1 cellular context compared by ENCODE assay signal in the genomic region with DNA sequence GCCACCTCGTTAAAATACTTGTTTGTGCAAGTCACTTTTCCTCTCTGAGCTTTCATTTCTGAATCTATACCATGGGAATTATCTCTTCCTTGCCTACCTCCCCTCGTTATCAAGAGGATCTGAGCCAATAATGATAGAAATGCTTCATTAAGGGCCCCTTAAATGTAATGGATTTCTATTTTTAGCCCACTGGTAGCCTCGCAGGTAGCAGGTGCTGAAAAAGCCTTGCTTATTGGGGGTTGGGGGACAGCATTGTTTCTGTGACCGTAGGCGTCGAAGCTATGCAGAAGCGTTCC.
TF ChIP-seq lines count a peak whose summit lies in the region.

No MANE protein-coding gene starts in this region.

TF ChIP-seq in GM12878, 131 proteins besides CTCF, POLR2A, EP300 and RAD21 (continued from another document):
- TF ChIP-seq, protein P1, sequence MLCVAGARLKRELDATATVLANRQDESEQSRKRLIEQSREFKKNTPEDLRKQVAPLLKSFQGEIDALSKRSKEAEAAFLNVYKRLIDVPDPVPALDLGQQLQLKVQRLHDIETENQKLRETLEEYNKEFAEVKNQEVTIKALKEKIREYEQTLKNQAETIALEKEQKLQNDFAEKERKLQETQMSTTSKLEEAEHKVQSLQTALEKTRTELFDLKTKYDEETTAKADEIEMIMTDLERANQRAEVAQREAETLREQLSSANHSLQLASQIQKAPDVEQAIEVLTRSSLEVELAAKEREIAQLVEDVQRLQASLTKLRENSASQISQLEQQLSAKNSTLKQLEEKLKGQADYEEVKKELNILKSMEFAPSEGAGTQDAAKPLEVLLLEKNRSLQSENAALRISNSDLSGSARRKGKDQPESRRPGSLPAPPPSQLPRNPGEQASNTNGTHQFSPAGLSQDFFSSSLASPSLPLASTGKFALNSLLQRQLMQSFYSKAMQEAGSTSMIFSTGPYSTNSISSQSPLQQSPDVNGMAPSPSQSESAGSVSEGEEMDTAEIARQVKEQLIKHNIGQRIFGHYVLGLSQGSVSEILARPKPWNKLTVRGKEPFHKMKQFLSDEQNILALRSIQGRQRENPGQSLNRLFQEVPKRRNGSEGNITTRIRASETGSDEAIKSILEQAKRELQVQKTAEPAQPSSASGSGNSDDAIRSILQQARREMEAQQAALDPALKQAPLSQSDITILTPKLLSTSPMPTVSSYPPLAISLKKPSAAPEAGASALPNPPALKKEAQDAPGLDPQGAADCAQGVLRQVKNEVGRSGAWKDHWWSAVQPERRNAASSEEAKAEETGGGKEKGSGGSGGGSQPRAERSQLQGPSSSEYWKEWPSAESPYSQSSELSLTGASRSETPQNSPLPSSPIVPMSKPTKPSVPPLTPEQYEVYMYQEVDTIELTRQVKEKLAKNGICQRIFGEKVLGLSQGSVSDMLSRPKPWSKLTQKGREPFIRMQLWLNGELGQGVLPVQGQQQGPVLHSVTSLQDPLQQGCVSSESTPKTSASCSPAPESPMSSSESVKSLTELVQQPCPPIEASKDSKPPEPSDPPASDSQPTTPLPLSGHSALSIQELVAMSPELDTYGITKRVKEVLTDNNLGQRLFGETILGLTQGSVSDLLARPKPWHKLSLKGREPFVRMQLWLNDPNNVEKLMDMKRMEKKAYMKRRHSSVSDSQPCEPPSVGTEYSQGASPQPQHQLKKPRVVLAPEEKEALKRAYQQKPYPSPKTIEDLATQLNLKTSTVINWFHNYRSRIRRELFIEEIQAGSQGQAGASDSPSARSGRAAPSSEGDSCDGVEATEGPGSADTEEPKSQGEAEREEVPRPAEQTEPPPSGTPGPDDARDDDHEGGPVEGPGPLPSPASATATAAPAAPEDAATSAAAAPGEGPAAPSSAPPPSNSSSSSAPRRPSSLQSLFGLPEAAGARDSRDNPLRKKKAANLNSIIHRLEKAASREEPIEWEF (IDR thresholded peaks at IDR 0.05; ENCODE audit: insufficient replicate concordance, low read depth, low read length): no peak
- TF ChIP-seq, protein P2, sequence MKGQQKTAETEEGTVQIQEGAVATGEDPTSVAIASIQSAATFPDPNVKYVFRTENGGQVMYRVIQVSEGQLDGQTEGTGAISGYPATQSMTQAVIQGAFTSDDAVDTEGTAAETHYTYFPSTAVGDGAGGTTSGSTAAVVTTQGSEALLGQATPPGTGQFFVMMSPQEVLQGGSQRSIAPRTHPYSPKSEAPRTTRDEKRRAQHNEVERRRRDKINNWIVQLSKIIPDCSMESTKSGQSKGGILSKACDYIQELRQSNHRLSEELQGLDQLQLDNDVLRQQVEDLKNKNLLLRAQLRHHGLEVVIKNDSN (IDR thresholded peaks at IDR 0.05; ENCODE audit: borderline replicate concordance, extremely low read length, insufficient read depth, low read depth, low read length): no peak
- no peak for TF ChIP-seq SRF (IDR thresholded peaks at IDR 0.05; ENCODE audit: low read depth in 2 of 2, low read length in 2 of 2)
- TF ChIP-seq, protein P3, sequence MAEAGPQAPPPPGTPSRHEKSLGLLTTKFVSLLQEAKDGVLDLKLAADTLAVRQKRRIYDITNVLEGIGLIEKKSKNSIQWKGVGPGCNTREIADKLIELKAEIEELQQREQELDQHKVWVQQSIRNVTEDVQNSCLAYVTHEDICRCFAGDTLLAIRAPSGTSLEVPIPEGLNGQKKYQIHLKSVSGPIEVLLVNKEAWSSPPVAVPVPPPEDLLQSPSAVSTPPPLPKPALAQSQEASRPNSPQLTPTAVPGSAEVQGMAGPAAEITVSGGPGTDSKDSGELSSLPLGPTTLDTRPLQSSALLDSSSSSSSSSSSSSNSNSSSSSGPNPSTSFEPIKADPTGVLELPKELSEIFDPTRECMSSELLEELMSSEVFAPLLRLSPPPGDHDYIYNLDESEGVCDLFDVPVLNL (IDR thresholded peaks at IDR 0.05; ENCODE audit: low read depth, low read length): no peak
- TF ChIP-seq BCL11A (IDR thresholded peaks at IDR 0.05; ENCODE audit: low read depth, low read length): no peak
- TF ChIP-seq MEF2A (IDR thresholded peaks at IDR 0.05; ENCODE audit: insufficient read depth, low read depth, low read length): 0 out of 2 replicates have a peak, but pooled peaks have one; percentile 6
- TF ChIP-seq HDAC2 (IDR thresholded peaks at IDR 0.05): no peak
- TF ChIP-seq RUNX3 (IDR thresholded peaks at IDR 0.05; ENCODE audit: low read length): no peak
- no peak for TF ChIP-seq KAT2A (conservative IDR thresholded peaks at IDR 0.05; ENCODE audit: control insufficient read depth, low read depth, low read length)
- TF ChIP-seq, protein P4, sequence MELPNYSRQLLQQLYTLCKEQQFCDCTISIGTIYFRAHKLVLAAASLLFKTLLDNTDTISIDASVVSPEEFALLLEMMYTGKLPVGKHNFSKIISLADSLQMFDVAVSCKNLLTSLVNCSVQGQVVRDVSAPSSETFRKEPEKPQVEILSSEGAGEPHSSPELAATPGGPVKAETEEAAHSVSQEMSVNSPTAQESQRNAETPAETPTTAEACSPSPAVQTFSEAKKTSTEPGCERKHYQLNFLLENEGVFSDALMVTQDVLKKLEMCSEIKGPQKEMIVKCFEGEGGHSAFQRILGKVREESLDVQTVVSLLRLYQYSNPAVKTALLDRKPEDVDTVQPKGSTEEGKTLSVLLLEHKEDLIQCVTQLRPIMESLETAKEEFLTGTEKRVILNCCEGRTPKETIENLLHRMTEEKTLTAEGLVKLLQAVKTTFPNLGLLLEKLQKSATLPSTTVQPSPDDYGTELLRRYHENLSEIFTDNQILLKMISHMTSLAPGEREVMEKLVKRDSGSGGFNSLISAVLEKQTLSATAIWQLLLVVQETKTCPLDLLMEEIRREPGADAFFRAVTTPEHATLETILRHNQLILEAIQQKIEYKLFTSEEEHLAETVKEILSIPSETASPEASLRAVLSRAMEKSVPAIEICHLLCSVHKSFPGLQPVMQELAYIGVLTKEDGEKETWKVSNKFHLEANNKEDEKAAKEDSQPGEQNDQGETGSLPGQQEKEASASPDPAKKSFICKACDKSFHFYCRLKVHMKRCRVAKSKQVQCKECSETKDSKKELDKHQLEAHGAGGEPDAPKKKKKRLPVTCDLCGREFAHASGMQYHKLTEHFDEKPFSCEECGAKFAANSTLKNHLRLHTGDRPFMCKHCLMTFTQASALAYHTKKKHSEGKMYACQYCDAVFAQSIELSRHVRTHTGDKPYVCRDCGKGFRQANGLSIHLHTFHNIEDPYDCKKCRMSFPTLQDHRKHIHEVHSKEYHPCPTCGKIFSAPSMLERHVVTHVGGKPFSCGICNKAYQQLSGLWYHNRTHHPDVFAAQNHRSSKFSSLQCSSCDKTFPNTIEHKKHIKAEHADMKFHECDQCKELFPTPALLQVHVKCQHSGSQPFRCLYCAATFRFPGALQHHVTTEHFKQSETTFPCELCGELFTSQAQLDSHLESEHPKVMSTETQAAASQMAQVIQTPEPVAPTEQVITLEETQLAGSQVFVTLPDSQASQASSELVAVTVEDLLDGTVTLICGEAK (IDR thresholded peaks at IDR 0.05; ENCODE audit: borderline replicate concordance): no peak
- TF ChIP-seq, protein P5, sequence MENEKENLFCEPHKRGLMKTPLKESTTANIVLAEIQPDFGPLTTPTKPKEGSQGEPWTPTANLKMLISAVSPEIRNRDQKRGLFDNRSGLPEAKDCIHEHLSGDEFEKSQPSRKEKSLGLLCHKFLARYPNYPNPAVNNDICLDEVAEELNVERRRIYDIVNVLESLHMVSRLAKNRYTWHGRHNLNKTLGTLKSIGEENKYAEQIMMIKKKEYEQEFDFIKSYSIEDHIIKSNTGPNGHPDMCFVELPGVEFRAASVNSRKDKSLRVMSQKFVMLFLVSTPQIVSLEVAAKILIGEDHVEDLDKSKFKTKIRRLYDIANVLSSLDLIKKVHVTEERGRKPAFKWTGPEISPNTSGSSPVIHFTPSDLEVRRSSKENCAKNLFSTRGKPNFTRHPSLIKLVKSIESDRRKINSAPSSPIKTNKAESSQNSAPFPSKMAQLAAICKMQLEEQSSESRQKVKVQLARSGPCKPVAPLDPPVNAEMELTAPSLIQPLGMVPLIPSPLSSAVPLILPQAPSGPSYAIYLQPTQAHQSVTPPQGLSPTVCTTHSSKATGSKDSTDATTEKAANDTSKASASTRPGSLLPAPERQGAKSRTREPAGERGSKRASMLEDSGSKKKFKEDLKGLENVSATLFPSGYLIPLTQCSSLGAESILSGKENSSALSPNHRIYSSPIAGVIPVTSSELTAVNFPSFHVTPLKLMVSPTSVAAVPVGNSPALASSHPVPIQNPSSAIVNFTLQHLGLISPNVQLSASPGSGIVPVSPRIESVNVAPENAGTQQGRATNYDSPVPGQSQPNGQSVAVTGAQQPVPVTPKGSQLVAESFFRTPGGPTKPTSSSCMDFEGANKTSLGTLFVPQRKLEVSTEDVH (IDR thresholded peaks at IDR 0.05; ENCODE audit: low read depth, partially characterized antibody): peak; percentile 45
- TF ChIP-seq SREBF1 (IDR thresholded peaks at IDR 0.05; ENCODE audit: low read length): no peak
- 0 out of 2 replicates have a peak, but pooled peaks have one; percentile 26 for TF ChIP-seq PML (IDR thresholded peaks at IDR 0.05; ENCODE audit: low read length)
